8 cellular contexts compared by ENCODE assay signal in genomic region chrX:37349131-37350033, GRCh38. TPM values are rescaled to one million over a fixed set of nuclear protein-coding genes. Genes with fewer than 3 reads are reported as not detected.
DNase-seq lines count a peak whose midpoint lies in the region; ATAC-seq and TF ChIP-seq lines count a peak whose summit lies in the region.

TSS of gene PRRG1 (plus strand) at chrX:37349364. CDS start at chrX:37406250, 56,886 bp downstream.

- H3K9ac ChIP-seq in endocrine pancreas (ENCODE audit: control insufficient read depth, insufficient read depth, low read length) (peak within 1 kb of the TSS; percentile 51), liver (ENCODE audit: low read depth in 1 of 2, low read length in 2 of 2) (peak within 1 kb of the TSS; percentile 66 to 80)

- no peak within 1 kb of the TSS for H3K27ac Mint-ChIP-seq in stimulated activated memory B cell treated with anti-CD40 and anti-IgM and Interleukin-4, amounts not matched to agents 10 μg/mL and 1 μg/mL and 100 μg/mL, for 72 hours

- H3K4me1 Mint-ChIP-seq in stimulated activated memory B cell treated with anti-CD40 and anti-IgM and Interleukin-4, amounts not matched to agents 10 μg/mL and 1 μg/mL and 100 μg/mL, for 72 hours: no peaks in the 10 kb centered on the region

- H3K36me3 Mint-ChIP-seq in stimulated activated memory B cell treated with anti-CD40 and anti-IgM and Interleukin-4, amounts not matched to agents 10 μg/mL and 1 μg/mL and 100 μg/mL, for 72 hours: no peaks in the 10 kb centered on the region

- in situ Hi-C loops in ACHN (cut with HindIII; ENCODE audit: low pct_ligation_motif_present, low pct_unique_long_range_greater_than_20kb, low sequenced_read_pairs): no loop called here

- H3K9me3 ChIP-seq in endocrine pancreas (ENCODE audit: control insufficient read depth, low read length) (no peaks in the 10 kb centered on the region), liver (ENCODE audit: control insufficient read depth in 4 of 4, low read length in 3 of 4) (no peaks in the 10 kb centered on the region)

- H3K27ac ChIP-seq in RWPE1: peak within 1 kb of the TSS; percentile 85
- peak within 1 kb of the TSS; percentile 84 to 91 for H3K27ac ChIP-seq in liver (ENCODE audit: low read depth in 1 of 2, low read length in 2 of 2)

- H3K27me3 ChIP-seq in endocrine pancreas (ENCODE audit: control insufficient read depth, insufficient read depth, low read length): no peaks in the 10 kb centered on the region
- H3K27me3 ChIP-seq in liver (ENCODE audit: control insufficient read depth in 4 of 4, insufficient read depth in 4 of 4, low read length in 3 of 4): no peaks in the 10 kb centered on the region

- H3K9me3 Mint-ChIP-seq in stimulated activated memory B cell treated with anti-CD40 and anti-IgM and Interleukin-4, amounts not matched to agents 10 μg/mL and 1 μg/mL and 100 μg/mL, for 72 hours: no peaks in the 10 kb centered on the region

- no peak for ATAC-seq in stimulated activated memory B cell treated with anti-CD40 and anti-IgM and Interleukin-4, amounts not matched to agents 10 μg/mL and 1 μg/mL and 100 μg/mL, for 72 hours
- ATAC-seq in HG02642 (IDR thresholded peaks at IDR 0.05; ENCODE audit: poor library complexity, unreplicated experiment): no peak
- no peak for ATAC-seq in GM21390 (IDR thresholded peaks at IDR 0.05; ENCODE audit: unreplicated experiment)

- CTCF ChIA-PET in RWPE1 (lab: Yijun Ruan, JAX): interaction anchor here (0.7 kb wide), 1 partner anchor 273 kb away, joined by 4 read pairs; no protein-coding TSS in a partner anchor

- peak within 1 kb of the TSS; percentile 47 for H3K4me3 Mint-ChIP-seq in stimulated activated memory B cell treated with anti-CD40 and anti-IgM and Interleukin-4, amounts not matched to agents 10 μg/mL and 1 μg/mL and 100 μg/mL, for 72 hours

- TF ChIP-seq RAD21 in liver (IDR thresholded peaks at IDR 0.05): no peak

- 1% methylated on average over 66 of the region's 66 CpGs for WGBS in liver

- H3K4me3 ChIP-seq in HFF-Myc (replicated peaks; ENCODE audit: low read depth, low read length) (peak within 1 kb of the TSS; percentile 67), endocrine pancreas (ENCODE audit: control insufficient read depth, insufficient read depth, low read length) (peak within 1 kb of the TSS; percentile 93), liver (ENCODE audit: low read depth in 1 of 3, low read length in 3 of 3) (peak within 1 kb of the TSS; percentile 70 to 71 (median 71))

- H3K27me3 Mint-ChIP-seq in stimulated activated memory B cell treated with anti-CD40 and anti-IgM and Interleukin-4, amounts not matched to agents 10 μg/mL and 1 μg/mL and 100 μg/mL, for 72 hours: peaks cover 23% of the 10 kb centered on the region

- H3K36me3 ChIP-seq in endocrine pancreas (ENCODE audit: control insufficient read depth, insufficient read depth, low read length) (no peaks in the 10 kb centered on the region), liver (ENCODE audit: control insufficient read depth in 4 of 4, insufficient read depth in 3 of 4, low read depth in 1 of 4, low read length in 3 of 4) (no peaks in the 10 kb centered on the region)

- TF ChIP-seq CTCF in HFF-Myc (IDR thresholded peaks at IDR 0.05; ENCODE audit: low read depth, low read length, missing control alignments): no peak
- no peak for TF ChIP-seq CTCF in RWPE1 (conservative IDR thresholded peaks at IDR 0.05; ENCODE audit: low read depth)
- TF ChIP-seq CTCF in liver (IDR thresholded peaks at IDR 0.05; ENCODE audit: low read depth, low read length, missing input control): no peak

- H3K4me1 ChIP-seq in endocrine pancreas (ENCODE audit: control insufficient read depth, insufficient read depth, low read length) (no peaks in the 10 kb centered on the region), liver (ENCODE audit: control insufficient read depth in 4 of 4, insufficient read depth in 4 of 4, low read length in 3 of 4) (peaks cover 0 to 17% (median 4%) of the 10 kb centered on the region in 4 donors)

- DNase-seq in ACHN: peak; percentile 77
- no peak for DNase-seq in HFF-Myc (ENCODE audit: extremely low read depth, low read depth)
- DNase-seq in RWPE1 (ENCODE audit: low spot score): peak; percentile 73

- POLR2A ChIA-PET in RWPE1 (lab: Yijun Ruan, JAX; ENCODE audit: low non-redundant PET): no interaction called here

TF ChIP-seq in liver, 16 proteins besides CTCF, POLR2A, EP300 and RAD21:
- peak in 1 of 2 donors; percentile 16 for TF ChIP-seq EGR1 (IDR thresholded peaks at IDR 0.05; ENCODE audit: low read depth in 2 of 2)
- TF ChIP-seq FOXA1 (IDR thresholded peaks at IDR 0.05): no peak
- peak; percentile 27 for TF ChIP-seq MAX (IDR thresholded peaks at IDR 0.05)
- TF ChIP-seq TAF1 (conservative IDR thresholded peaks at IDR 0.05): peak; percentile 22

RNA-seq across cellular contexts. Expression of gene PRRG1, which starts in this region (rescaled TPM):
- total RNA-seq in liver: 1 to 10 TPM; 1.2 to 6.6 TPM
- polyA plus RNA-seq in liver: 1 to 10 TPM; 1.7 to 1.8 TPM
